Comparison of ENCODE assay signal across 23 cellular contexts in the genomic region with DNA sequence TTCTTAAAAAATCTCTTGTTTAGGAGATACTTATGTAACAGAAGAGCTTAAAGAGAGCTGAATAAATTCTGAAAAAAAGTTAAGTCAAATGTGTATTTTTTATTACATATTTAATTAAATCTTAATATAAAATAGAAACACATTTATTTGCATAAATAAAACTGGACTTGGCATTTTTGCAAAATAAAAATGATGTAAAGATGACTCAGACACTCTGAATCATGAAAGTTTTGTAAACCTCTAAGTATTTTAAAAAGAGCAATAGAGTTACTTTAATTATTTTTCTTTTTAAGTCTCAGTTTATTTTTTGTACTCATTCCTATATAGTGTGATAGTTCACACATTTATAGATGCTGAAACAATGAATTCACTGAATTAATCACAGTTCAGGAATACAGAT.
DNase-seq lines count a peak whose midpoint lies in the region; ATAC-seq and TF ChIP-seq lines count a peak whose summit lies in the region.
"Had no signal": no experiment of that assay in that cellular context is flagged by ENCODE, and none has a peak within 500 bp of the region (broad histone marks: within the 10 kb centered on the region; RNA-seq: fewer than 3 reads in every experiment).

No MANE protein-coding gene starts in this region.

- DNase-seq in ELR (ENCODE audit: low read depth), result peak; percentile 3
- peak; percentile 43 for DNase-seq in amniotic epithelial cell (ENCODE audit: low read depth)
- peak; percentile 17 for DNase-seq in fibroblast of gingiva (ENCODE audit: low read depth)
- no peak for DNase-seq in psoas muscle
- no peak for DNase-seq in hepatocyte (ENCODE audit: low spot score)
- no peak for DNase-seq in stimulated activated CD4-positive, alpha-beta T cell treated with anti-CD3 and anti-CD28 coated beads, Interleukin-12 subunit alpha, Interleukin-12 subunit beta, amount 100 ng/mL, for 4 hours
- DNase-seq in BE2C, result no peak
- DNase-seq: activated CD4-positive, alpha-beta T cell treated with anti-CD3 and anti-CD28 coated beads for 48 hours; activated naive CD4-positive, alpha-beta T cell treated with anti-CD3 and anti-CD28 coated beads, Interleukin-2, amount 50 U/mL, for 16 hours; CD4-positive, CD25-positive, alpha-beta regulatory T cell; DMS 273 treated with DMSO at 0.1 percent for 48 hours; effector memory CD8-positive, alpha-beta T cell; GDM1; hippocampal formation; NCI-H1436; NCI-H524 treated with DMSO at 0.1 percent for 48 hours; retina; upper lobe of left lung had no signal

- H3K9me3 ChIP-seq in psoas muscle, result no peaks in the 10 kb centered on the region
- no peaks in the 10 kb centered on the region for H3K9me3 ChIP-seq in hepatocyte (ENCODE audit: low read depth)
- H3K9me3 ChIP-seq in BE2C, result no peaks in the 10 kb centered on the region
- H3K9me3 ChIP-seq: ascending aorta, SJSA1, upper lobe of left lung had no signal

- H3K27me3 ChIP-seq in psoas muscle (ENCODE audit: insufficient read depth in 3 of 3, low read length in 2 of 3), result no peaks in the 10 kb centered on the region
- H3K27me3 ChIP-seq in hepatocyte, result no peaks in the 10 kb centered on the region
- H3K27me3 ChIP-seq in BE2C, result no peaks in the 10 kb centered on the region
- H3K27me3 ChIP-seq: ascending aorta, SJSA1, upper lobe of left lung had no signal

- intact Hi-C loops in psoas muscle (cut with DNase I), result loop anchor here in 1 of 2 donors (5.0 kb wide), 1 partner anchor 52 kb away; no protein-coding TSS in a partner anchor

- H3K9me2 ChIP-seq in hepatocyte (replicated peaks; ENCODE audit: insufficient read depth), result no peaks in the 10 kb centered on the region

- no peaks in the 10 kb centered on the region for H3K79me2 ChIP-seq in hepatocyte

- no peak overlapping the region for H3K4me2 ChIP-seq in hepatocyte

- H3K36me3 Mint-ChIP-seq in stimulated activated memory B cell treated with anti-CD40 and anti-IgM and Interleukin-4, amounts not matched to agents 10 μg/mL and 1 μg/mL and 100 μg/mL, for 72 hours, result no peaks in the 10 kb centered on the region
- H3K36me3 Mint-ChIP-seq: CD4-positive, CD25-positive, alpha-beta regulatory T cell had no signal

- H2AFZ ChIP-seq in hepatocyte, result no peak overlapping the region

- no peaks in the 10 kb centered on the region for H3K4me1 Mint-ChIP-seq in stimulated activated memory B cell treated with anti-CD40 and anti-IgM and Interleukin-4, amounts not matched to agents 10 μg/mL and 1 μg/mL and 100 μg/mL, for 72 hours
- H3K4me1 Mint-ChIP-seq: CD4-positive, CD25-positive, alpha-beta regulatory T cell had no signal

- H3K9me3 Mint-ChIP-seq in stimulated activated memory B cell treated with anti-CD40 and anti-IgM and Interleukin-4, amounts not matched to agents 10 μg/mL and 1 μg/mL and 100 μg/mL, for 72 hours, result no peaks in the 10 kb centered on the region
- H3K9me3 Mint-ChIP-seq: T-helper 1 cell treated with Interleukin-12 subunit alpha and Interleukin-12 subunit beta and Interleukin-4 antibody, amounts not matched to agents 30 μg/mL and 1 μg/mL, for 36 hours had no signal

- no peak overlapping the region for H3K27ac Mint-ChIP-seq in stimulated activated memory B cell treated with anti-CD40 and anti-IgM and Interleukin-4, amounts not matched to agents 10 μg/mL and 1 μg/mL and 100 μg/mL, for 72 hours
- H3K27ac Mint-ChIP-seq: CD4-positive, CD25-positive, alpha-beta regulatory T cell; effector memory CD8-positive, alpha-beta T cell; T-helper 1 cell treated with Interleukin-12 subunit alpha and Interleukin-12 subunit beta and Interleukin-4 antibody, amounts not matched to agents 30 μg/mL and 1 μg/mL, for 36 hours had no signal

- H3K4me3 ChIP-seq in psoas muscle, result no peak overlapping the region
- H3K4me3 ChIP-seq in hepatocyte, result no peak overlapping the region
- no peak overlapping the region for H3K4me3 ChIP-seq in BE2C (ENCODE audit: low read depth, low read length)
- H3K4me3 ChIP-seq: ascending aorta, SJSA1, upper lobe of left lung had no signal

- TF ChIP-seq CTCF in psoas muscle (IDR thresholded peaks at IDR 0.05) (no peak), hepatocyte (IDR thresholded peaks at IDR 0.05; ENCODE audit: poor library complexity) (no peak), BE2C (IDR thresholded peaks at IDR 0.05; ENCODE audit: low read depth, low read length) (no peak)

- peak overlapping the region; percentile 51 for H3K27ac ChIP-seq in psoas muscle
- no peak overlapping the region for H3K27ac ChIP-seq in hepatocyte
- H3K27ac ChIP-seq: ascending aorta, SJSA1, upper lobe of left lung had no signal

- no peak for ATAC-seq in psoas muscle
- no peak for ATAC-seq in stimulated activated memory B cell treated with anti-CD40 and anti-IgM and Interleukin-4, amounts not matched to agents 10 μg/mL and 1 μg/mL and 100 μg/mL, for 72 hours
- ATAC-seq: effector memory CD8-positive, alpha-beta T cell; HCT116 had no signal

- no peaks in the 10 kb centered on the region for H3K27me3 Mint-ChIP-seq in stimulated activated memory B cell treated with anti-CD40 and anti-IgM and Interleukin-4, amounts not matched to agents 10 μg/mL and 1 μg/mL and 100 μg/mL, for 72 hours
- H3K27me3 Mint-ChIP-seq: CD4-positive, CD25-positive, alpha-beta regulatory T cell; effector memory CD8-positive, alpha-beta T cell had no signal

- H4K20me1 ChIP-seq in hepatocyte (ENCODE audit: insufficient read depth, poor library complexity, severe bottlenecking), result no peaks in the 10 kb centered on the region

- H3K36me3 ChIP-seq in psoas muscle (ENCODE audit: insufficient read depth in 1 of 2, low read depth in 1 of 2) (no peaks in the 10 kb centered on the region), hepatocyte (replicated peaks; ENCODE audit: insufficient read depth, low read depth) (no peaks in the 10 kb centered on the region), BE2C (no peaks in the 10 kb centered on the region)
- H3K36me3 ChIP-seq: ascending aorta, SJSA1, upper lobe of left lung had no signal

- H3K4me3 Mint-ChIP-seq in stimulated activated memory B cell treated with anti-CD40 and anti-IgM and Interleukin-4, amounts not matched to agents 10 μg/mL and 1 μg/mL and 100 μg/mL, for 72 hours, result no peak overlapping the region
- H3K4me3 Mint-ChIP-seq: CD4-positive, CD25-positive, alpha-beta regulatory T cell; effector memory CD8-positive, alpha-beta T cell; T-helper 1 cell treated with Interleukin-12 subunit alpha and Interleukin-12 subunit beta and Interleukin-4 antibody, amounts not matched to agents 30 μg/mL and 1 μg/mL, for 36 hours had no signal

- peaks cover 43% of the 10 kb centered on the region for H3K4me1 ChIP-seq in psoas muscle
- no peaks in the 10 kb centered on the region for H3K4me1 ChIP-seq in hepatocyte (ENCODE audit: insufficient read depth)
- H3K4me1 ChIP-seq in BE2C, result no peaks in the 10 kb centered on the region
- H3K4me1 ChIP-seq: upper lobe of left lung had no signal

Comparison
In these comparisons a context has a peak if more than half of its experiments do, and no peak if none do; other contexts are left out.
1. DNase-seq: peak in ELR (single experiment), amniotic epithelial cell (single experiment) and fibroblast of gingiva (single experiment); none in psoas muscle (0 of 2), hepatocyte (single experiment), stimulated activated CD4-positive, alpha-beta T cell treated with anti-CD3 and anti-CD28 coated beads, Interleukin-12 subunit alpha, Interleukin-12 subunit beta, amount 100 ng/mL, for 4 hours (single experiment) and BE2C (single experiment).